8 cellular contexts compared by ENCODE assay signal in genomic region chr2:218979846-218980738, GRCh38.
DNase-seq lines count a peak whose midpoint lies in the region; ATAC-seq lines count a peak whose summit lies in the region.

No MANE protein-coding gene starts in this region.

- peak; percentile 91 for ATAC-seq in GM19023 (IDR thresholded peaks at IDR 0.05; ENCODE audit: unreplicated experiment)
- ATAC-seq in HG03196 (IDR thresholded peaks at IDR 0.05; ENCODE audit: unreplicated experiment): peak; percentile 92

- DNase-seq in Ammon's horn (ENCODE audit: low spot score): peak; percentile 86
- peak; percentile 80 for DNase-seq in NCI-H345 treated with DMSO at 0.1 percent for 48 hours (lab: John Stamatoyannopoulos, UW; ENCODE audit: unreplicated experiment)
- peak; percentile 75 for DNase-seq in activated CD4-positive, alpha-beta T cell treated with anti-CD3 and anti-CD28 coated beads for 1 hour
- peak; percentile 82 for DNase-seq in cerebellar cortex (ENCODE audit: low spot score)
- DNase-seq in kidney tubule cell (ENCODE audit: low spot score): peak; percentile 80
- DNase-seq in stimulated activated CD4-positive, alpha-beta T cell treated with anti-CD3 and anti-CD28 coated beads, Interleukin-2, amount 100 ng/mL, for 48 hours: peak; percentile 83 to 84

Comparison
In these comparisons a context has a peak if more than half of its experiments do, and no peak if none do; other contexts are left out.
1. Peak in every context shown above with its lines: DNase-seq and ATAC-seq.